Comparison of ENCODE assay signal across 10 cellular contexts in the genomic region with DNA sequence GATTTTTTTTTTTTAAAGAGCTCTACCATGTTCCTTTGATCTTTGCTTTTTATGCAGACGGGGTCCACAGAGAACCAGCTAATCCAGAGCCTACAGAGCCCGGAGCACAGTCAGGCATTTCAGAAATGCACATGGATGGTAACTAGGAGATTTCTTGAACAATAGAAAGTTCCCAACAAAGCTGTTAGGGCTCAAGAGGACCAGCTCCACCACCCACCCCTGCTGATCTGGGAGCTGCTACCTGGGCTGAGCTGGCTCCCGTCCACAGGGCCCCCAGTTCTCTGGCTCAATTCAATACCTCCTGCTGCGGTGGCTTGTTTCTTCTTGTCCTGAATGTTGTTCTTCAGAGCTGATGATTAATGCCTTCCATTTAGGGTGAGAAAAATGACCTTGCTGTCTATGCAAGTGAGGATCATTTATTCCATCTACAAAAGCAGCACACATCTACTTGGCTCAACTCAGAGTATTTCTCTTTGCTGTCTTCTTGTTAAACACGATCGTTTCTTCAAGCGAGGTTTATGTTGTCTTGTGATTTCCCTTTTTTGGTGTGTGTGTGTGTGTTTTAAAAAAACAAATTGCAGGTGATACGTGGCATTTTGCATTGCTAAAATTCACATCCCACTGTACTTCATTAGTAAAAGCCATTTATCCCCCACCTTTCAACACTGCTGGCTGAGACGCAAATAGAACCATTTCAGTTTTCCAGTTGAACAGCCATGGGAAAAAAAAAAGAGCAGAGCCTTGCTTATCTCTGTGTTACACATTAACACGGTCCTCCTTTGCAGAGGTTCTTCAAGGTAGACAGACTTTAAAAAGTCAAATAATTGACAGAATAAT. TPM values are rescaled to one million over a fixed set of nuclear protein-coding genes. Genes with fewer than 3 reads are reported as not detected.
DNase-seq lines count a peak whose midpoint lies in the region; ATAC-seq and TF ChIP-seq lines count a peak whose summit lies in the region.
"Had no signal": no experiment of that assay in that cellular context is flagged by ENCODE, and none has a peak within 500 bp of the region (broad histone marks: within the 10 kb centered on the region; RNA-seq: fewer than 3 reads in every experiment).

No MANE protein-coding gene starts in this region.

- peak overlapping the region; percentile 19; the same call in 1 of the 2 replicates for H3K4me3 ChIP-seq in HUES6 (ENCODE audit: low read depth, low read length)
- H3K4me3 ChIP-seq in skeletal muscle tissue (ENCODE audit: low read length in 3 of 3) = no peak overlapping the region

- H3K27ac ChIP-seq in HUES6 (ENCODE audit: low read depth, low read length) (peak overlapping the region; percentile 75), VCaP (peak overlapping the region; percentile 72), skeletal muscle tissue (ENCODE audit: low read depth, low read length) (peak overlapping the region; percentile 52)
- H3K27ac ChIP-seq: WERI-Rb-1 had no signal

- intact Hi-C loops in left colon (cut with DNase I, micrococcal nuclease) = no loop called here

- H3K27me3 ChIP-seq in HUES6 (ENCODE audit: control insufficient read depth, insufficient read depth, low read length) (no peaks in the 10 kb centered on the region), skeletal muscle tissue (ENCODE audit: control insufficient read depth in 3 of 3, insufficient read depth in 3 of 3, low read length in 3 of 3) (no peaks in the 10 kb centered on the region)

- H3K36me3 ChIP-seq in HUES6 (ENCODE audit: control insufficient read depth, insufficient read depth, low read length) (no peaks in the 10 kb centered on the region), skeletal muscle tissue (ENCODE audit: control insufficient read depth in 3 of 3, insufficient read depth in 3 of 3, low read length in 3 of 3) (peaks cover 0 to 2% (median 0%) of the 10 kb centered on the region in 3 donors)
- H3K36me3 ChIP-seq: WERI-Rb-1 had no signal

- H3K9me3 ChIP-seq in HUES6 (ENCODE audit: control insufficient read depth, insufficient read depth, low read depth, low read length) (no peaks in the 10 kb centered on the region), skeletal muscle tissue (ENCODE audit: control insufficient read depth in 3 of 3, low read length in 3 of 3) (no peaks in the 10 kb centered on the region)

- H3K4me1 ChIP-seq in HUES6 (ENCODE audit: control insufficient read depth, insufficient read depth, low read length) = peaks cover 42% of the 10 kb centered on the region
- H3K4me1 ChIP-seq in skeletal muscle tissue (ENCODE audit: control insufficient read depth in 3 of 3, insufficient read depth in 3 of 3, low read length in 3 of 3) = peaks cover 5 to 19% (median 9%) of the 10 kb centered on the region in 3 donors

- TF ChIP-seq CTCF in VCaP (conservative IDR thresholded peaks at IDR 0.05) = no peak

- DNase-seq in iPS DF 19.7 (ENCODE audit: low read depth, low spot score) (peak; percentile 73), NCI-H1694 (lab: John Stamatoyannopoulos, UW) (no peak), left colon (no peak)
- DNase-seq: NCI-H1048, WERI-Rb-1 had no signal

- no peak for ATAC-seq in left colon
- no peak for ATAC-seq in GM21619 (IDR thresholded peaks at IDR 0.05; ENCODE audit: unreplicated experiment)
- no peak for ATAC-seq in HG03108 (IDR thresholded peaks at IDR 0.05; ENCODE audit: unreplicated experiment)

- H3K9ac ChIP-seq in HUES6 (ENCODE audit: low read length) = peak overlapping the region; percentile 82
- H3K9ac ChIP-seq in skeletal muscle tissue (ENCODE audit: low read depth in 1 of 3, low read length in 3 of 3) = no peak overlapping the region

RNA-seq across cellular contexts. Expression of gene IGFBP7, which starts 31.3 kb away (rescaled TPM):
- total RNA-seq in skeletal muscle tissue = 66.8 TPM
- 10 to 100 TPM; 55.3 to 98.0 TPM for total RNA-seq in left colon
